ENCODE assay signal across 20 cellular contexts in the genomic region with DNA sequence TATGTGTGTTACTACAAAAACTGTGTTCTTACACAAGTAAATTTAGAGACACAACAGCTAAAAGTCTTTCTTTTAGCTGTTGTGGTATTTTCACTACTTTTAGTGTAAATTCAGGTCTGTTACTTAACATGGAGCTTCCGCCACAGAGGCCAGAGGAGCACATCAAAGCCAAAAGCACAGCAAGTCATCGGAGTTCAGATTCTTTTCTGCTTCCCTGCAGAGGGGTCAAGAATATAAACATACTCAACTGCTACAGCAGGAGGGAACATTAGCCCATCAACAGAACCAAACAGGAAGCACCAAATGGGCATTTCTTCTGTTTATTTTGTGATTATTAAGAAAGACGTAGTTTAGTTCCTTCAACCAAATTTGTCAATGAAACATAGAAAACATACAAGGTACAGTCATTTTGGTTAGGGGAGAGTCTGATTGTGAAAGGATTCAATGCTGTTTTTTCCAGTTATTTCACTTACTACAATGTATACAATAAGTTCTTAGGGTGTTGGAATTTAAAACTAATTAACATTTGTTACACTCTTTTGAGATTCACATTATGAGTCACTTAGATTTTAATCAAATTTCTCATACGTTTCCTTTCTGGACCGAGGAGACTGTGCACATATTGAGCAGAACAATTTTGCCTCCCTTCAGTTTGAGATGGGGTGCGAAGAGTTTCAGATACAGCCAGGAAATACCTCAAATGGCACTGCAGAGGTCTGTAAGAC. TPM values are rescaled to one million over a fixed set of nuclear protein-coding genes. Genes with fewer than 3 reads are reported as not detected.
DNase-seq lines count a peak whose midpoint lies in the region; TF ChIP-seq lines count a peak whose summit lies in the region.
"Had no signal": no experiment of that assay in that cellular context is flagged by ENCODE, and none has a peak within 500 bp of the region (broad histone marks: within the 10 kb centered on the region; RNA-seq: fewer than 3 reads in every experiment).

No MANE protein-coding gene starts in this region.

- no peak overlapping the region for H3K56ac ChIP-seq in H9 (ENCODE audit: insufficient read length, low read depth, low read length)

- H4K91ac ChIP-seq in H9 (ENCODE audit: insufficient read length, low read depth, low read length), result no peak overlapping the region

- no peak overlapping the region for H3K14ac ChIP-seq in H9 (ENCODE audit: insufficient read depth, low read length)

- H3K9me3 Mint-ChIP-seq in H9, result peaks cover under 1% of the 10 kb centered on the region in 2 experiments; a peak in 4 of 5 replicates

- no peaks in the 10 kb centered on the region for H3K23me2 ChIP-seq in H9 (ENCODE audit: insufficient read length, low read depth, low read length, poor library complexity, severe bottlenecking)

- no peak overlapping the region for H2BK15ac ChIP-seq in H9 (ENCODE audit: low read depth, low read length)

- H4K5ac ChIP-seq in H9 (ENCODE audit: insufficient read length, low read depth, low read length), result no peak overlapping the region

- H2BK5ac ChIP-seq in H9 (ENCODE audit: insufficient read length, low read length), result no peak overlapping the region

- peak overlapping the region in 1 of 2 experiments; percentile 30; a peak in 4 of 5 replicates for H3K4me3 Mint-ChIP-seq in H9
- H3K4me3 Mint-ChIP-seq: B cell had no signal

- DNase-seq in H9 (no peak), brain microvascular endothelial cell (peak; percentile 21), iris pigment epithelial cell (ENCODE audit: low read depth) (peak; percentile 80), cerebellar cortex (ENCODE audit: low spot score) (no peak), Peyer's patch (no peak), AML-193 (lab: John Stamatoyannopoulos, UW) (no peak), GM19240 (ENCODE audit: insufficient read length, low spot score) (no peak)
- DNase-seq: activated gamma-delta T cell treated with Interleukin-2 at 50 U/mL for 16 hours, caudate nucleus, glutamatergic neuron, GOT3, NCI-H1417, NCI-H446, OCI-M1 had no signal

- no peaks in the 10 kb centered on the region for H3K9me3 ChIP-seq in H9 (ENCODE audit: control insufficient read depth, low read depth, low read length)
- H3K9me3 ChIP-seq in skeletal muscle tissue (ENCODE audit: control insufficient read depth in 3 of 3, low read length in 3 of 3), result no peaks in the 10 kb centered on the region
- H3K9me3 ChIP-seq in Peyer's patch, result peaks cover 0 to 2% (median 0%) of the 10 kb centered on the region in 4 donors
- H3K9me3 ChIP-seq: neutrophil had no signal

- no peak overlapping the region for H4K8ac ChIP-seq in H9 (replicated peaks; ENCODE audit: insufficient read length, low read depth, low read length)

- H2AFZ ChIP-seq in H9 (ENCODE audit: low read length), result no peak overlapping the region

- H2BK20ac ChIP-seq in H9 (ENCODE audit: low read depth, low read length, poor library complexity, severe bottlenecking), result no peak overlapping the region

- H3K18ac ChIP-seq in H9 (ENCODE audit: insufficient read length, low read depth, low read length), result no peak overlapping the region

- peak overlapping the region; percentile 63 to 98 (median 69) for H3K27ac Mint-ChIP-seq in H9
- H3K27ac Mint-ChIP-seq: B cell had no signal

- H3K4me3 ChIP-seq in brain microvascular endothelial cell (ENCODE audit: low read depth, low read length), result no peak overlapping the region
- H3K4me3 ChIP-seq in skeletal muscle tissue (ENCODE audit: low read length in 3 of 3), result no peak overlapping the region
- H3K4me3 ChIP-seq in Peyer's patch, result no peak overlapping the region
- H3K4me3 ChIP-seq: lung, skin epidermis had no signal

- H3K79me1 ChIP-seq in H9 (ENCODE audit: insufficient read depth, low read depth, low read length, poor library complexity, severe bottlenecking), result no peaks in the 10 kb centered on the region

- H3K9ac ChIP-seq in H9 (ENCODE audit: extremely low read depth, insufficient read length, low read length) (no peak overlapping the region), skeletal muscle tissue (ENCODE audit: low read depth in 1 of 3, low read length in 3 of 3) (no peak overlapping the region)
- H3K9ac ChIP-seq: KMS-11 had no signal

- H3K4me1 Mint-ChIP-seq in H9, result peaks cover 54 to 59% of the 10 kb centered on the region in 2 experiments
- H3K4me1 Mint-ChIP-seq: B cell had no signal

- H2BK12ac ChIP-seq in H9 (ENCODE audit: insufficient read length, low read depth, low read length), result no peak overlapping the region

- H3K4me1 ChIP-seq in H9 (ENCODE audit: insufficient read depth, low read length) (peaks cover 16% of the 10 kb centered on the region; the same call in 1 of the 2 replicates), skeletal muscle tissue (ENCODE audit: control insufficient read depth in 3 of 3, insufficient read depth in 3 of 3, low read length in 3 of 3) (no peaks in the 10 kb centered on the region), Peyer's patch (no peaks in the 10 kb centered on the region)

- H3K27ac ChIP-seq in H9 (ENCODE audit: insufficient read length, low read depth, low read length) (peak overlapping the region; percentile 69), brain microvascular endothelial cell (peak overlapping the region; percentile 55), skeletal muscle tissue (ENCODE audit: low read depth, low read length) (peak overlapping the region; percentile 23), Peyer's patch (peak overlapping the region in 2 of 4 donors; percentile 38 to 70)
- H3K27ac ChIP-seq: KMS-11, neutrophil, skin epidermis had no signal

- no peak overlapping the region for H2AK5ac ChIP-seq in H9 (ENCODE audit: insufficient read length, low read length)

- TF ChIP-seq CTCF in H9 (conservative IDR thresholded peaks at IDR 0.05) (no peak), brain microvascular endothelial cell (IDR thresholded peaks at IDR 0.05; ENCODE audit: low read depth, low read length, missing control alignments) (no peak), Peyer's patch (IDR thresholded peaks at IDR 0.05) (no peak)

- peaks cover 0 to 5% (median 5%) of the 10 kb centered on the region in 3 experiments; a peak in 4 of 7 replicates for H3K36me3 Mint-ChIP-seq in H9 (ENCODE audit: insufficient read depth in 1 of 3, low read depth in 3 of 3)

- no peak overlapping the region for H2BK120ac ChIP-seq in H9 (ENCODE audit: low read depth, low read length, poor library complexity, severe bottlenecking)

- peak overlapping the region; percentile 31 for H3K4me2 ChIP-seq in H9 (ENCODE audit: insufficient read depth, insufficient read length, low read length)
- H3K4me2 ChIP-seq: KMS-11 had no signal

- no peak overlapping the region for H3T11ph ChIP-seq in H9 (ENCODE audit: low read length)

- H3K79me2 ChIP-seq in H9 (ENCODE audit: insufficient read depth, low read length), result no peaks in the 10 kb centered on the region

- WGBS in H9 (ENCODE audit: extremely low coverage, insufficient read length, low lambda C conversion rate), result no CpG with 5 or more reads among the region's 6 CpGs

- no peaks in the 10 kb centered on the region for H3K27me3 Mint-ChIP-seq in H9 (ENCODE audit: low read depth)
- H3K27me3 Mint-ChIP-seq: B cell had no signal

- H3K4ac ChIP-seq in H9 (ENCODE audit: low read depth, low read length), result no peak overlapping the region

- in situ Hi-C loops in brain microvascular endothelial cell (cut with HindIII; ENCODE audit: low pct_ligation_motif_present, low sequenced_read_pairs), result no loop called here

- no peaks in the 10 kb centered on the region for H4K20me1 ChIP-seq in H9 (ENCODE audit: control insufficient read depth, insufficient read depth, insufficient read length)

- no peaks in the 10 kb centered on the region for H3K36me3 ChIP-seq in brain microvascular endothelial cell (replicated peaks)
- H3K36me3 ChIP-seq in skeletal muscle tissue (ENCODE audit: control insufficient read depth in 3 of 3, insufficient read depth in 3 of 3, low read length in 3 of 3), result no peaks in the 10 kb centered on the region
- no peaks in the 10 kb centered on the region for H3K36me3 ChIP-seq in Peyer's patch
- H3K36me3 ChIP-seq: neutrophil had no signal

- H3K23ac ChIP-seq in H9 (ENCODE audit: insufficient read length, low read depth, low read length), result no peak overlapping the region

- TF ChIP-seq POLR2A in Peyer's patch (IDR thresholded peaks at IDR 0.05), result no peak

- H3K27me3 ChIP-seq in H9 (ENCODE audit: insufficient read depth, low read length), result no peaks in the 10 kb centered on the region
- H3K27me3 ChIP-seq in brain microvascular endothelial cell (replicated peaks), result no peaks in the 10 kb centered on the region
- H3K27me3 ChIP-seq in skeletal muscle tissue (ENCODE audit: control insufficient read depth in 3 of 3, insufficient read depth in 3 of 3, low read length in 3 of 3), result no peaks in the 10 kb centered on the region
- H3K27me3 ChIP-seq in Peyer's patch, result no peaks in the 10 kb centered on the region
- H3K27me3 ChIP-seq: neutrophil had no signal

RNA-seq across cellular contexts. Expression of gene DSE, which starts 42.8 kb away (rescaled TPM):
- 41.5 and 45.6 TPM in 2 replicates for total RNA-seq in H9 (2021)
- 26.1 TPM for total RNA-seq in skeletal muscle tissue
- total RNA-seq in Peyer's patch, result 10 to 100 TPM; 12.6 to 71.8 (median 16.2) TPM

RNA-seq across cellular contexts. Expression of gene TSPYL1, which starts 48.2 kb away (rescaled TPM):
- total RNA-seq in H9 (2021) (75.3 and 76.8 TPM in 2 replicates), skeletal muscle tissue (79.9 TPM), Peyer's patch (10 to 100 TPM; 33.0 to 49.6 (median 42.3) TPM)

Comparison
In these comparisons a context has a peak if more than half of its experiments do, and no peak if none do; other contexts are left out.
1. DNase-seq: peak in brain microvascular endothelial cell (single experiment) and iris pigment epithelial cell (single experiment); none in H9 (single experiment), cerebellar cortex (single experiment), Peyer's patch (0 of 3), AML-193 (0 of 2) and GM19240 (single experiment).